23 cellular contexts compared by ENCODE assay signal in genomic region chrX:108349210-108349609, GRCh38.
"Had no signal": no experiment of that assay in that cellular context is flagged by ENCODE, and none has a peak within 500 bp of the region (broad histone marks: within the 10 kb centered on the region; RNA-seq: fewer than 3 reads in every experiment).

No MANE protein-coding gene starts in this region.

- ATAC-seq: esophagus mucosa, gastrocnemius medialis, left cardiac atrium, left lung, lower lobe of right lung, mucosa of descending colon had no signal

- H3K36me3 ChIP-seq: esophagus squamous epithelium, gastrocnemius medialis, heart right ventricle, left lung, lower lobe of right lung had no signal

- H3K4me3 ChIP-seq: coronary artery, dorsolateral prefrontal cortex, esophagus squamous epithelium, gastrocnemius medialis, heart right ventricle, left lung, lower lobe of right lung, mucosa of descending colon had no signal

- DNase-seq: dorsolateral prefrontal cortex; effector CD4-positive, alpha-beta T cell; effector memory CD4-positive, alpha-beta T cell; erythroblast; esophagus squamous epithelium; foreskin fibroblast; gastrocnemius medialis; glutamatergic neuron; head of caudate nucleus; hippocampal formation; left cardiac atrium; left lung; left ventricle myocardium superior; lower lobe of right lung; mesenchymal stem cell; mucosa of descending colon had no signal

- H3K4me3 Mint-ChIP-seq: mesothelial cell of epicardium had no signal

- H3K27ac ChIP-seq: coronary artery, dorsolateral prefrontal cortex, epithelial cell of prostate, esophagus squamous epithelium, gastrocnemius medialis, heart right ventricle, left lung, lower lobe of right lung had no signal

- FAIRE-seq: endometrium, keratinocyte had no signal

- H3K27ac Mint-ChIP-seq: mesothelial cell of epicardium had no signal

- H3K9me3 Mint-ChIP-seq: mesothelial cell of epicardium had no signal

- H3K9me3 ChIP-seq: esophagus squamous epithelium, gastrocnemius medialis, heart right ventricle, left lung, lower lobe of right lung, mucosa of descending colon had no signal

- H3K27me3 ChIP-seq: esophagus squamous epithelium, gastrocnemius medialis, left lung had no signal

- H3K4me1 ChIP-seq: esophagus squamous epithelium, left lung, lower lobe of right lung had no signal

- H3K36me3 Mint-ChIP-seq: mesothelial cell of epicardium had no signal
